Comparison of ENCODE assay signal across 10 cellular contexts in genomic region chr5:84255318-84255717, GRCh38.
DNase-seq lines count a peak whose midpoint lies in the region; ATAC-seq, FAIRE-seq and TF ChIP-seq lines count a peak whose summit lies in the region.
"Had no signal": no experiment of that assay in that cellular context is flagged by ENCODE, and none has a peak within 500 bp of the region (broad histone marks: within the 10 kb centered on the region; RNA-seq: fewer than 3 reads in every experiment).

No MANE protein-coding gene starts in this region.

- H3K4me3 Mint-ChIP-seq in chondrocyte (ENCODE audit: unreplicated experiment) (no peak overlapping the region), type B pancreatic cell (no peak overlapping the region)

- H3K36me3 Mint-ChIP-seq in chondrocyte (ENCODE audit: low read depth) (peaks cover 2% of the 10 kb centered on the region), type B pancreatic cell (no peaks in the 10 kb centered on the region)

- H3K27ac Mint-ChIP-seq in chondrocyte (ENCODE audit: unreplicated experiment) (peak overlapping the region; percentile 68), type B pancreatic cell (no peak overlapping the region)

- no peak for ATAC-seq in Right ventricle myocardium inferior
- no peak for ATAC-seq in HG02759 (IDR thresholded peaks at IDR 0.05; ENCODE audit: unreplicated experiment)

- no peaks in the 10 kb centered on the region for H3K27me3 Mint-ChIP-seq in chondrocyte (ENCODE audit: low read depth)
- H3K27me3 Mint-ChIP-seq in type B pancreatic cell = no peaks in the 10 kb centered on the region

- H3K27me3 ChIP-seq in MM.1S (replicated peaks; ENCODE audit: insufficient read depth, low read length) = no peaks in the 10 kb centered on the region

- H3F3A ChIP-seq in MM.1S (ENCODE audit: insufficient read depth, low read length) = no peaks in the 10 kb centered on the region

- H3K4me3 ChIP-seq in MM.1S (ENCODE audit: low read length) = no peak overlapping the region

- no peaks in the 10 kb centered on the region for H3K79me2 ChIP-seq in MM.1S (ENCODE audit: low read length)

- H3K9me2 ChIP-seq in MM.1S (replicated peaks; ENCODE audit: insufficient read depth, low read length) = no peaks in the 10 kb centered on the region

- H3K4me1 Mint-ChIP-seq in chondrocyte (ENCODE audit: low read depth) (peaks cover 50% of the 10 kb centered on the region), type B pancreatic cell (ENCODE audit: unreplicated experiment) (no peaks in the 10 kb centered on the region)

- H3K4me2 ChIP-seq in MM.1S (ENCODE audit: low read depth, low read length) = no peak overlapping the region

- H3K4me1 ChIP-seq in MM.1S (ENCODE audit: low read length) = peaks cover 9% of the 10 kb centered on the region; the same call in 1 of the 2 replicates

- H3K27ac ChIP-seq in MM.1S (ENCODE audit: low read length) = no peak overlapping the region

- H3K9me3 ChIP-seq in MM.1S (replicated peaks; ENCODE audit: insufficient read depth, low read length) = no peaks in the 10 kb centered on the region

- intact Hi-C loops in Right ventricle myocardium inferior (cut with DNase I) = no loop called here

- no peaks in the 10 kb centered on the region for H3K36me3 ChIP-seq in MM.1S (replicated peaks; ENCODE audit: insufficient read depth, low read length)

- no peak overlapping the region for H3K9ac ChIP-seq in MM.1S (ENCODE audit: low read length)

- H3K9me3 Mint-ChIP-seq in chondrocyte (ENCODE audit: low read depth) = no peaks in the 10 kb centered on the region
- H3K9me3 Mint-ChIP-seq in type B pancreatic cell = no peaks in the 10 kb centered on the region

- peak; percentile 10 to 29 for DNase-seq in NOMO-1 (lab: John Stamatoyannopoulos, UW; ENCODE audit: unreplicated experiment in 2 of 2)
- no peak for DNase-seq in NOMO-1 treated with DMSO at 0.1 percent for 48 hours (lab: John Stamatoyannopoulos, UW; ENCODE audit: unreplicated experiment)
- DNase-seq in MM.1S = peak; percentile 52
- no peak for DNase-seq in chondrocyte (ENCODE audit: low spot score)
- DNase-seq in type B pancreatic cell (ENCODE audit: extremely low spot score, unreplicated experiment) = no peak
- no peak for DNase-seq in Right ventricle myocardium inferior (ENCODE audit: missing footprints)
- DNase-seq in HTR-8/SVneo (ENCODE audit: insufficient read length, low spot score) = no peak
- DNase-seq: activated CD4-positive, alpha-beta T cell treated with anti-CD3 and anti-CD28 coated beads, Interleukin-2, amount 50 U/mL, for 1 hour; stimulated activated CD4-positive, alpha-beta T cell treated with anti-CD3 and anti-CD28 coated beads, Interleukin-4, amount 100 ng/mL, for 4 hours had no signal

- no peak for FAIRE-seq in HTR-8/SVneo (lab: Jason Lieb, UNC)

- no peaks in the 10 kb centered on the region for H4K20me1 ChIP-seq in MM.1S (ENCODE audit: insufficient read depth, low read length)

- peak; percentile 44 for TF ChIP-seq CTCF in MM.1S (IDR thresholded peaks at IDR 0.05; ENCODE audit: low read length)
- peak; percentile 79 for TF ChIP-seq CTCF in chondrocyte (IDR thresholded peaks at IDR 0.05)
- peak; percentile 50 for TF ChIP-seq CTCF in type B pancreatic cell (conservative IDR thresholded peaks at IDR 0.05)

- no peak overlapping the region for H2AFZ ChIP-seq in MM.1S (ENCODE audit: low read length)

Comparison
In these comparisons a context has a peak if more than half of its experiments do, and no peak if none do; other contexts are left out.
1. DNase-seq: peak in NOMO-1 (2 of 2) and MM.1S (single experiment); none in NOMO-1 treated with DMSO at 0.1 percent for 48 hours (single experiment), chondrocyte (single experiment), type B pancreatic cell (single experiment), Right ventricle myocardium inferior (single experiment) and HTR-8/SVneo (single experiment).
2. Peak in every context shown above with its lines, with median percentiles within 50 percentile points of each other: CTCF ChIP-seq.